8 cellular contexts compared by ENCODE assay signal in genomic region chr4:186726440-186727148, GRCh38. TPM values are rescaled to one million over a fixed set of nuclear protein-coding genes. Genes with fewer than 3 reads are reported as not detected.
DNase-seq lines count a peak whose midpoint lies in the region; ATAC-seq and TF ChIP-seq lines count a peak whose summit lies in the region.

No MANE protein-coding gene starts in this region.

- H3K9me3 Mint-ChIP-seq in CD8-positive, alpha-beta memory T cell: peaks cover 0 to 17% (median 14%) of the 10 kb centered on the region in 5 donors
- no peaks in the 10 kb centered on the region for H3K9me3 Mint-ChIP-seq in activated CD8-positive, alpha-beta T cell treated with anti-CD3 and anti-CD28 coated beads for 36 hours

- 0% methylated on average over 15 of the region's 80 CpGs; no CpG with 5 or more reads in 1 of the 2 experiments for WGBS in IMR-90 (ENCODE audit: extremely low coverage in 2 of 2, insufficient read length in 1 of 2), 2 experiments
- WGBS in gastroesophageal sphincter (ENCODE audit: low coverage in 1 of 2), 2 donors: 0% methylated on average over 3 of the region's 80 CpGs; no CpG with 5 or more reads in 1 of the 2 donors

- peak overlapping the region; percentile 82; the same call in 2 of the 3 replicates for H2BK15ac ChIP-seq in IMR-90 (ENCODE audit: low read depth, low read length)

- peak overlapping the region; percentile 78 for H2BK20ac ChIP-seq in IMR-90 (ENCODE audit: low read depth, low read length)

- no TSS peak for BruUV-seq in IMR-90 (replicated peaks; lab: Mats Ljungman, UMichigan)

- peak overlapping the region in 4 of 7 donors; percentile 10 to 51 (median 24) for H3K4me3 Mint-ChIP-seq in CD8-positive, alpha-beta memory T cell
- no peak overlapping the region for H3K4me3 Mint-ChIP-seq in activated CD8-positive, alpha-beta T cell treated with anti-CD3 and anti-CD28 coated beads for 36 hours

- H3K27me3 Mint-ChIP-seq in CD8-positive, alpha-beta memory T cell: peaks cover 35 to 57% of the 10 kb centered on the region in 2 donors
- peaks cover 55% of the 10 kb centered on the region for H3K27me3 Mint-ChIP-seq in activated CD8-positive, alpha-beta T cell treated with anti-CD3 and anti-CD28 coated beads for 36 hours

- H3K79me1 ChIP-seq in IMR-90 (ENCODE audit: low read depth in 1 of 2, low read length in 2 of 2): peaks cover 0 to 22% of the 10 kb centered on the region in 2 experiments; a peak in 3 of 4 replicates

- DNase-seq in CD8-positive, alpha-beta memory T cell: no peak
- peak; percentile 80 for DNase-seq in IMR-90
- DNase-seq in activated CD8-positive, alpha-beta T cell treated with anti-CD3 and anti-CD28 coated beads for 36 hours: peak; percentile 7
- DNase-seq in nucleus accumbens (lab: John Stamatoyannopoulos, UW): peak in 47 of 56 donors; percentile 8 to 83 (median 46)
- no peak for DNase-seq in effector memory CD4-positive, alpha-beta T cell
- DNase-seq in NCI-H2171 treated with DMSO at 0.1 percent for 48 hours (lab: John Stamatoyannopoulos, UW): no peak

- ATAC-seq in IMR-90 (ENCODE audit: low read depth) (peak; percentile 59), gastroesophageal sphincter (peak; percentile 61), HG02571 (IDR thresholded peaks at IDR 0.05; ENCODE audit: unreplicated experiment) (no peak)
- ATAC-seq in activated CD8-positive, alpha-beta T cell treated with anti-CD3 and anti-CD28 coated beads for 36 hours: no peak

- H2AK5ac ChIP-seq in IMR-90 (ENCODE audit: low read depth, low read length): peak overlapping the region; percentile 74

- H2BK120ac ChIP-seq in IMR-90 (ENCODE audit: low read depth, low read length): peak overlapping the region; percentile 90

- peak overlapping the region; percentile 81 for H4K5ac ChIP-seq in IMR-90 (ENCODE audit: low read depth, low read length)

- peak overlapping the region; percentile 95 for H2BK5ac ChIP-seq in IMR-90 (ENCODE audit: low read depth, low read length, poor library complexity, severe bottlenecking)

- peak overlapping the region; percentile 83 for H2AFZ ChIP-seq in IMR-90 (replicated peaks; ENCODE audit: low read length, poor library complexity)

- POLR2A ChIA-PET in CD8-positive, alpha-beta memory T cell (lab: Charles Lee): no interaction called here
- POLR2A ChIA-PET in IMR-90 (lab: Charles Lee; ENCODE audit: unreplicated experiment): no interaction called here
- POLR2A ChIA-PET in activated CD8-positive, alpha-beta T cell treated with anti-CD3 and anti-CD28 coated beads for 36 hours (lab: Charles Lee): no interaction called here

- H3K56ac ChIP-seq in IMR-90 (ENCODE audit: extremely low read depth, insufficient read depth, low read length): peak overlapping the region; percentile 96

- H2AK9ac ChIP-seq in IMR-90 (replicated peaks; ENCODE audit: low read depth, low read length, poor library complexity): peak overlapping the region; percentile 91

- peak; percentile 29 for TF ChIP-seq CTCF in IMR-90 (conservative IDR thresholded peaks at IDR 0.05; ENCODE audit: low read depth, low read length)
- TF ChIP-seq CTCF in activated CD8-positive, alpha-beta T cell treated with anti-CD3 and anti-CD28 coated beads for 36 hours (IDR thresholded peaks at IDR 0.05): no peak
- peak in 1 of 4 experiments; percentile 39 for TF ChIP-seq CTCF in gastroesophageal sphincter (IDR thresholded peaks at IDR 0.05)

- TF ChIP-seq EP300 in gastroesophageal sphincter (IDR thresholded peaks at IDR 0.05): no peak

- peak overlapping the region; percentile 96 for H3K23ac ChIP-seq in IMR-90 (ENCODE audit: low read depth, low read length)

- CTCF ChIA-PET in CD8-positive, alpha-beta memory T cell (lab: Charles Lee): no interaction called here
- CTCF ChIA-PET in IMR-90 (lab: Yijun Ruan, JAX): interaction anchor here (0.7 to 1.5 kb wide), 3 partner anchors 83 to 213 kb away, joined by 3 read pairs; no protein-coding TSS in a partner anchor
- CTCF ChIA-PET in activated CD8-positive, alpha-beta T cell treated with anti-CD3 and anti-CD28 coated beads for 36 hours (lab: Charles Lee): no interaction called here

- no peak overlapping the region for H3K27ac ChIP-seq in CD8-positive, alpha-beta memory T cell (ENCODE audit: low read depth, low read length)
- H3K27ac ChIP-seq in IMR-90 (ENCODE audit: insufficient read depth, low read length): peak overlapping the region; percentile 97
- H3K27ac ChIP-seq in gastroesophageal sphincter: peak overlapping the region; percentile 81 to 99 (median 96)
- no peak overlapping the region for H3K27ac ChIP-seq in effector memory CD4-positive, alpha-beta T cell (ENCODE audit: insufficient read depth, low read length, poor library complexity, severe bottlenecking)

- H4K8ac ChIP-seq in IMR-90 (ENCODE audit: low read depth in 2 of 2, low read length in 2 of 2): peak overlapping the region; percentile 74 to 81

- H3K9ac ChIP-seq in IMR-90 (ENCODE audit: low read depth, low read length): peak overlapping the region; percentile 100

- H3K36me3 Mint-ChIP-seq in CD8-positive, alpha-beta memory T cell: peaks cover 0 to 3% (median 0%) of the 10 kb centered on the region in 3 donors
- H3K36me3 Mint-ChIP-seq in activated CD8-positive, alpha-beta T cell treated with anti-CD3 and anti-CD28 coated beads for 36 hours (ENCODE audit: low read depth): no peaks in the 10 kb centered on the region

- H3K18ac ChIP-seq in IMR-90 (ENCODE audit: low read depth, low read length): peak overlapping the region; percentile 93

- H3K4me1 Mint-ChIP-seq in CD8-positive, alpha-beta memory T cell: peaks cover 5 to 25% (median 9%) of the 10 kb centered on the region in 3 donors
- H3K4me1 Mint-ChIP-seq in activated CD8-positive, alpha-beta T cell treated with anti-CD3 and anti-CD28 coated beads for 36 hours (ENCODE audit: low read depth): peaks cover 14% of the 10 kb centered on the region

- H3K4ac ChIP-seq in IMR-90 (ENCODE audit: low read depth, low read length): peak overlapping the region; percentile 96

- H4K20me1 ChIP-seq in IMR-90 (ENCODE audit: insufficient read depth, low read length): peaks cover 24% of the 10 kb centered on the region

- intact Hi-C loops in IMR-90 (cut with micrococcal nuclease): loop anchor here (1.0 to 10.0 kb wide), 14 partner anchors 46 to 1178 kb away; no protein-coding TSS in a partner anchor
- intact Hi-C loops in activated CD8-positive, alpha-beta T cell treated with anti-CD3 and anti-CD28 coated beads for 36 hours (cut with micrococcal nuclease): no loop called here

- no peaks in the 10 kb centered on the region for H3K9me3 ChIP-seq in CD8-positive, alpha-beta memory T cell (ENCODE audit: low read length)
- no peaks in the 10 kb centered on the region for H3K9me3 ChIP-seq in IMR-90 (ENCODE audit: control insufficient read depth, insufficient read depth, low read length)
- no peaks in the 10 kb centered on the region for H3K9me3 ChIP-seq in gastroesophageal sphincter
- H3K9me3 ChIP-seq in effector memory CD4-positive, alpha-beta T cell (ENCODE audit: control insufficient read depth, low read length): no peaks in the 10 kb centered on the region

- H3K4me2 ChIP-seq in IMR-90 (ENCODE audit: low read depth, low read length): peak overlapping the region; percentile 93

- peak overlapping the region in 1 of 8 donors; percentile 29 for H3K27ac Mint-ChIP-seq in CD8-positive, alpha-beta memory T cell
- no peak overlapping the region for H3K27ac Mint-ChIP-seq in activated CD8-positive, alpha-beta T cell treated with anti-CD3 and anti-CD28 coated beads for 36 hours

- dilution Hi-C loops in IMR-90 (cut with HindIII; ENCODE audit: low sequenced_read_pairs, unreplicated experiment): no loop called here

- peak; percentile 91 for TF ChIP-seq POLR2A in IMR-90 (IDR thresholded peaks at IDR 0.05; ENCODE audit: low read depth, low read length)
- peak; percentile 43 to 65 for TF ChIP-seq POLR2A in gastroesophageal sphincter (IDR thresholded peaks at IDR 0.05)

- H3K27me3 ChIP-seq in CD8-positive, alpha-beta memory T cell (ENCODE audit: insufficient read depth, low read length, poor library complexity, severe bottlenecking): peaks cover 12% of the 10 kb centered on the region
- no peaks in the 10 kb centered on the region for H3K27me3 ChIP-seq in IMR-90 (ENCODE audit: control insufficient read depth, insufficient read depth, low read length)
- H3K27me3 ChIP-seq in gastroesophageal sphincter: no peaks in the 10 kb centered on the region
- peaks cover 10% of the 10 kb centered on the region for H3K27me3 ChIP-seq in effector memory CD4-positive, alpha-beta T cell (replicated peaks; ENCODE audit: control insufficient read depth, insufficient read depth, low read length, poor library complexity, severe bottlenecking)

- H4K91ac ChIP-seq in IMR-90 (ENCODE audit: insufficient read depth, low read depth, low read length): peak overlapping the region; percentile 98

- in situ Hi-C loops in IMR-90 (cut with MboI; ENCODE audit: low sequenced_read_pairs): loop anchor here (10.0 to 25.0 kb wide), 2 partner anchors 211 to 878 kb away; no protein-coding TSS in a partner anchor

- 0 out of 2 replicates have a peak, but pooled peaks cover 2% of the 10 kb centered on the region for H3K9me1 ChIP-seq in IMR-90 (ENCODE audit: insufficient read depth, low read length)

- TF ChIP-seq RAD21 in IMR-90 (IDR thresholded peaks at IDR 0.05; ENCODE audit: low read length): peak; percentile 42

- no peaks in the 10 kb centered on the region for H3K36me3 ChIP-seq in CD8-positive, alpha-beta memory T cell (ENCODE audit: insufficient read depth, low read length)
- peaks cover 4% of the 10 kb centered on the region; the same call in 1 of the 2 replicates for H3K36me3 ChIP-seq in IMR-90 (ENCODE audit: control insufficient read depth, insufficient read depth, low read length)
- no peaks in the 10 kb centered on the region for H3K36me3 ChIP-seq in gastroesophageal sphincter
- no peaks in the 10 kb centered on the region for H3K36me3 ChIP-seq in effector memory CD4-positive, alpha-beta T cell (ENCODE audit: control insufficient read depth, insufficient read depth, low read length)

- no peaks in the 10 kb centered on the region for H3K4me1 ChIP-seq in CD8-positive, alpha-beta memory T cell (ENCODE audit: insufficient read depth, low read length)
- peaks cover 10% of the 10 kb centered on the region for H3K4me1 ChIP-seq in IMR-90 (ENCODE audit: control insufficient read depth, insufficient read depth, low read length)
- peaks cover 0 to 45% (median 0%) of the 10 kb centered on the region in 3 donors for H3K4me1 ChIP-seq in gastroesophageal sphincter
- H3K4me1 ChIP-seq in effector memory CD4-positive, alpha-beta T cell (ENCODE audit: control insufficient read depth, insufficient read depth, low read length, poor library complexity, severe bottlenecking): no peaks in the 10 kb centered on the region

- H3K4me3 ChIP-seq in CD8-positive, alpha-beta memory T cell (ENCODE audit: low read length): no peak overlapping the region
- H3K4me3 ChIP-seq in IMR-90 (ENCODE audit: insufficient read depth, low read depth, low read length) (peak overlapping the region; percentile 89), gastroesophageal sphincter (peak overlapping the region; percentile 73 to 92)
- no peak overlapping the region for H3K4me3 ChIP-seq in effector memory CD4-positive, alpha-beta T cell (ENCODE audit: insufficient read depth, low read depth, low read length, poor library complexity, severe bottlenecking)

- H3K14ac ChIP-seq in IMR-90 (replicated peaks; ENCODE audit: low read depth, low read length): peak overlapping the region; percentile 99

RNA-seq across cellular contexts. Expression of gene FAT1, which starts 2.9 kb away (rescaled TPM):
- total RNA-seq in CD8-positive, alpha-beta memory T cell: not detected
- not detected for polyA plus RNA-seq in CD8-positive, alpha-beta memory T cell
- total RNA-seq in IMR-90 (2012; rRNA removed) (464 and 519 TPM in 2 replicates), gastroesophageal sphincter (100 to 1,000 TPM in 3 of 4 donors, 10 to 100 TPM in 1; 84.4 to 279 (median 154) TPM)
- polyA plus RNA-seq in IMR-90 (2012; rRNA removed): 156 and 171 TPM in 2 replicates
- 126 and 202 TPM in 2 replicates for polyA plus RNA-seq in IMR-90 (2012; cell fraction: cytosol; rRNA removed)
- 206 and 325 TPM in 2 replicates for polyA plus RNA-seq in IMR-90 (2012; cell fraction: nucleus; rRNA removed; ENCODE audit: low replicate concordance)
- not detected for total RNA-seq in activated CD8-positive, alpha-beta T cell treated with anti-CD3 and anti-CD28 coated beads for 36 hours

Comparison
In these comparisons a context has a peak if more than half of its experiments do, and no peak if none do; other contexts are left out.
1. DNase-seq: peak in IMR-90 (single experiment), activated CD8-positive, alpha-beta T cell treated with anti-CD3 and anti-CD28 coated beads for 36 hours (single experiment) and nucleus accumbens (47 of 56); none in CD8-positive, alpha-beta memory T cell (0 of 5), effector memory CD4-positive, alpha-beta T cell (0 of 3) and NCI-H2171 treated with DMSO at 0.1 percent for 48 hours (single experiment).
2. H3K27ac ChIP-seq: peak in IMR-90 (single experiment) and gastroesophageal sphincter (4 of 4); none in CD8-positive, alpha-beta memory T cell (single experiment) and effector memory CD4-positive, alpha-beta T cell (single experiment).
3. H3K4me3 ChIP-seq: peak in IMR-90 (single experiment) and gastroesophageal sphincter (2 of 2); none in CD8-positive, alpha-beta memory T cell (single experiment) and effector memory CD4-positive, alpha-beta T cell (single experiment).
4. ATAC-seq: peak in IMR-90 (single experiment) and gastroesophageal sphincter (single experiment); none in activated CD8-positive, alpha-beta T cell treated with anti-CD3 and anti-CD28 coated beads for 36 hours (single experiment) and HG02571 (single experiment).
5. RNA of gene FAT1, which starts 2.9 kb away (total RNA-seq): 464 to 519 TPM in IMR-90 and 84.4 to 279 TPM in gastroesophageal sphincter; not detected in activated CD8-positive, alpha-beta T cell treated with anti-CD3 and anti-CD28 coated beads for 36 hours and not detected in CD8-positive, alpha-beta memory T cell; every median in the first group is over 10 times any median in the second.